Comparison of ENCODE assay signal across 8 cellular contexts in genomic region chr7:155764432-155764798, GRCh38. TPM values are rescaled to one million over a fixed set of nuclear protein-coding genes. Genes with fewer than 3 reads are reported as not detected.
A peak's percentile ranks its signal among the peaks of the same experiment; 100 is the strongest.
DNase-seq lines count a peak whose midpoint lies in the region; ATAC-seq lines count a peak whose summit lies in the region.

No MANE protein-coding gene starts in this region.

- CTCF ChIA-PET in activated CD4-positive, alpha-beta memory T cell treated with anti-CD3 and anti-CD28 coated beads, Interleukin-2, amount 10 ng/mL, durations not matched to agents 7 days and 5 days (lab: Charles Lee), result interaction anchor here (0.7 to 5.1 kb wide), 4 partner anchors 11 to 165 kb away, joined by 3 to 30 read pairs (median 4); no protein-coding TSS in a partner anchor
- CTCF ChIA-PET in naive thymus-derived CD4-positive, alpha-beta T cell (lab: Charles Lee), result interaction anchor here (1.0 kb wide), 1 partner anchor 166 kb away, joined by 3 read pairs; no protein-coding TSS in a partner anchor

- ATAC-seq in GM18498 (IDR thresholded peaks at IDR 0.05; ENCODE audit: unreplicated experiment), result peak; percentile 36
- ATAC-seq in HG02884 (IDR thresholded peaks at IDR 0.05; ENCODE audit: unreplicated experiment), result peak; percentile 19
- peak; percentile 56 for ATAC-seq in naive thymus-derived CD4-positive, alpha-beta T cell
- no peak for ATAC-seq in HG02870 (IDR thresholded peaks at IDR 0.05; ENCODE audit: unreplicated experiment)

- no peaks in the 10 kb centered on the region for H3K9me3 Mint-ChIP-seq in activated CD4-positive, alpha-beta memory T cell treated with anti-CD3 and anti-CD28 coated beads, Interleukin-2, amount 10 ng/mL, durations not matched to agents 7 days and 5 days
- no peaks in the 10 kb centered on the region for H3K9me3 Mint-ChIP-seq in naive thymus-derived CD4-positive, alpha-beta T cell

- peak overlapping the region; percentile 73 for H3K4me3 Mint-ChIP-seq in activated CD4-positive, alpha-beta memory T cell treated with anti-CD3 and anti-CD28 coated beads, Interleukin-2, amount 10 ng/mL, durations not matched to agents 7 days and 5 days
- peak overlapping the region; percentile 64 to 91 (median 80) for H3K4me3 Mint-ChIP-seq in naive thymus-derived CD4-positive, alpha-beta T cell

- DNase-seq in activated CD4-positive, alpha-beta memory T cell treated with anti-CD3 and anti-CD28 coated beads, Interleukin-2, amount 10 ng/mL, durations not matched to agents 7 days and 5 days, result peak; percentile 71
- DNase-seq in naive thymus-derived CD4-positive, alpha-beta T cell, result peak in 6 of 9 donors; percentile 31 to 60 (median 48)
- DNase-seq in retina (no peak), GOT3 (lab: John Stamatoyannopoulos, UW) (no peak), NCI-H1694 treated with DMSO at 0.1 percent for 48 hours (lab: John Stamatoyannopoulos, UW) (no peak)

- no peaks in the 10 kb centered on the region for H3K27me3 ChIP-seq in naive thymus-derived CD4-positive, alpha-beta T cell (ENCODE audit: control insufficient read depth in 2 of 2, insufficient read depth in 2 of 2, low read length in 2 of 2)

- peaks cover 8 to 49% (median 14%) of the 10 kb centered on the region in 3 experiments for H3K36me3 ChIP-seq in naive thymus-derived CD4-positive, alpha-beta T cell (ENCODE audit: control insufficient read depth in 2 of 3, insufficient read depth in 3 of 3, low read length in 3 of 3)

- H3K9me3 ChIP-seq in naive thymus-derived CD4-positive, alpha-beta T cell (ENCODE audit: control insufficient read depth in 2 of 3, low read length in 3 of 3), result no peaks in the 10 kb centered on the region

- H3K27ac Mint-ChIP-seq in activated CD4-positive, alpha-beta memory T cell treated with anti-CD3 and anti-CD28 coated beads, Interleukin-2, amount 10 ng/mL, durations not matched to agents 7 days and 5 days, result peak overlapping the region; percentile 99
- peak overlapping the region; percentile 73 to 98 (median 91) for H3K27ac Mint-ChIP-seq in naive thymus-derived CD4-positive, alpha-beta T cell

- intact Hi-C loops in naive thymus-derived CD4-positive, alpha-beta T cell (cut with micrococcal nuclease), result loop anchor here (1.0 to 5.0 kb wide), 9 partner anchors 13 to 836 kb away; partner anchors contain the start of genes INSIG1 (in 1 of the 2), PAXIP1 (in 1 of the 2) and RBM33 (in 1 of the 2)

- H3K4me3 ChIP-seq in naive thymus-derived CD4-positive, alpha-beta T cell (ENCODE audit: low read length), result peak overlapping the region; percentile 12

- H3K27me3 Mint-ChIP-seq in activated CD4-positive, alpha-beta memory T cell treated with anti-CD3 and anti-CD28 coated beads, Interleukin-2, amount 10 ng/mL, durations not matched to agents 7 days and 5 days, result no peaks in the 10 kb centered on the region
- H3K27me3 Mint-ChIP-seq in naive thymus-derived CD4-positive, alpha-beta T cell, result no peaks in the 10 kb centered on the region

- POLR2A ChIA-PET in activated CD4-positive, alpha-beta memory T cell treated with anti-CD3 and anti-CD28 coated beads, Interleukin-2, amount 10 ng/mL, durations not matched to agents 7 days and 5 days (lab: Charles Lee), result interaction anchor here (0.5 to 3.7 kb wide), 8 partner anchors 10 to 1514 kb away, joined by 3 to 16 read pairs (median 3); partner anchors contain the start of gene RBM33
- POLR2A ChIA-PET in naive thymus-derived CD4-positive, alpha-beta T cell (lab: Charles Lee), result interaction anchor here (0.5 kb wide), 1 partner anchor 1466 kb away, joined by 3 read pairs; no protein-coding TSS in a partner anchor

- peak overlapping the region; percentile 67 for H3K27ac ChIP-seq in naive thymus-derived CD4-positive, alpha-beta T cell (ENCODE audit: low read depth, low read length)

- peaks cover 54% of the 10 kb centered on the region for H3K4me1 Mint-ChIP-seq in activated CD4-positive, alpha-beta memory T cell treated with anti-CD3 and anti-CD28 coated beads, Interleukin-2, amount 10 ng/mL, durations not matched to agents 7 days and 5 days
- H3K4me1 Mint-ChIP-seq in naive thymus-derived CD4-positive, alpha-beta T cell, result peaks cover 39 to 67% (median 61%) of the 10 kb centered on the region in 7 donors

- H3K36me3 Mint-ChIP-seq in activated CD4-positive, alpha-beta memory T cell treated with anti-CD3 and anti-CD28 coated beads, Interleukin-2, amount 10 ng/mL, durations not matched to agents 7 days and 5 days (ENCODE audit: low read depth), result peaks cover 76% of the 10 kb centered on the region
- H3K36me3 Mint-ChIP-seq in naive thymus-derived CD4-positive, alpha-beta T cell, result peaks cover 6 to 41% (median 12%) of the 10 kb centered on the region in 5 donors

- H3K4me1 ChIP-seq in naive thymus-derived CD4-positive, alpha-beta T cell (ENCODE audit: control insufficient read depth in 2 of 2, insufficient read depth in 2 of 2, low read length in 2 of 2), result peaks cover 24 to 31% of the 10 kb centered on the region in 2 donors

RNA-seq across cellular contexts. Expression of gene SHH, which starts 47.8 kb away (rescaled TPM):
- not detected for total RNA-seq in activated CD4-positive, alpha-beta memory T cell treated with anti-CD3 and anti-CD28 coated beads, Interleukin-2, amount 10 ng/mL, durations not matched to agents 7 days and 5 days
- not detected for total RNA-seq in naive thymus-derived CD4-positive, alpha-beta T cell
- polyA plus RNA-seq in naive thymus-derived CD4-positive, alpha-beta T cell, result not detected

Comparison
In these comparisons a context has a peak if more than half of its experiments do, and no peak if none do; other contexts are left out.
1. DNase-seq: peak in activated CD4-positive, alpha-beta memory T cell treated with anti-CD3 and anti-CD28 coated beads, Interleukin-2, amount 10 ng/mL, durations not matched to agents 7 days and 5 days (single experiment) and naive thymus-derived CD4-positive, alpha-beta T cell (6 of 9); none in retina (single experiment), GOT3 (single experiment) and NCI-H1694 treated with DMSO at 0.1 percent for 48 hours (single experiment).